8 cellular contexts compared by ENCODE assay signal in genomic region chr1:203271018-203271743, GRCh38. TPM values are rescaled to one million over a fixed set of nuclear protein-coding genes. Genes with fewer than 3 reads are reported as not detected.
DNase-seq lines count a peak whose midpoint lies in the region; ATAC-seq and TF ChIP-seq lines count a peak whose summit lies in the region.

No MANE protein-coding gene starts in this region.

- no peaks in the 10 kb centered on the region for H3K36me3 ChIP-seq in DND-41 (ENCODE audit: insufficient read depth, low read length)

- no peak overlapping the region for H3K27ac ChIP-seq in DND-41 (ENCODE audit: low read length)

- H3K27me3 ChIP-seq in DND-41 (ENCODE audit: insufficient read depth, low read length, poor library complexity) = no peaks in the 10 kb centered on the region

- H2AFZ ChIP-seq in DND-41 (ENCODE audit: low read depth, low read length) = no peak overlapping the region; the same call in 1 of the 2 replicates

- no peak overlapping the region for H3K4me3 ChIP-seq in DND-41 (ENCODE audit: low read depth in 1 of 2, low read length in 2 of 2)

- no peak overlapping the region for H3K4me2 ChIP-seq in DND-41 (ENCODE audit: insufficient read depth, low read length)

- no peaks in the 10 kb centered on the region for H3K79me2 ChIP-seq in DND-41 (ENCODE audit: insufficient read depth, low read length)

- H3K9me3 ChIP-seq in DND-41 (ENCODE audit: insufficient read depth, low read length, severe bottlenecking) = no peaks in the 10 kb centered on the region

- DNase-seq in DND-41 (peak; percentile 68), amniotic epithelial cell (ENCODE audit: low read depth) (peak; percentile 77), iris pigment epithelial cell (ENCODE audit: low read depth) (peak; percentile 87), GM19238 (ENCODE audit: insufficient read length, low spot score) (no peak), progenitor cell of endocrine pancreas (ENCODE audit: low spot score, unreplicated experiment) (no peak)
- DNase-seq in stimulated activated CD4-positive, alpha-beta T cell treated with anti-CD3 and anti-CD28 coated beads, Interleukin-4, amount 100 ng/mL, for 4 hours = peak; percentile 48 to 73

- no peak for TF ChIP-seq CTCF in DND-41 (IDR thresholded peaks at IDR 0.05; ENCODE audit: borderline replicate concordance, extremely low read depth, low read length, poor library complexity, severe bottlenecking)
- TF ChIP-seq CTCF in progenitor cell of endocrine pancreas (IDR thresholded peaks at IDR 0.05; ENCODE audit: unreplicated experiment) = no peak

- no peaks in the 10 kb centered on the region for H3K9me3 Mint-ChIP-seq in progenitor cell of endocrine pancreas (ENCODE audit: low read depth)

- no peak overlapping the region for H3K4me3 Mint-ChIP-seq in progenitor cell of endocrine pancreas (ENCODE audit: low read depth)

- H3K4me1 Mint-ChIP-seq in progenitor cell of endocrine pancreas (ENCODE audit: low read depth) = peaks cover 22% of the 10 kb centered on the region

- H4K20me1 ChIP-seq in DND-41 (ENCODE audit: insufficient read depth, low read length) = no peaks in the 10 kb centered on the region

- H3K4me1 ChIP-seq in DND-41 (ENCODE audit: insufficient read depth, low read length) = peaks cover 41% of the 10 kb centered on the region

- H3K27me3 Mint-ChIP-seq in progenitor cell of endocrine pancreas = no peaks in the 10 kb centered on the region

- H3K36me3 Mint-ChIP-seq in progenitor cell of endocrine pancreas (ENCODE audit: insufficient read depth) = no peaks in the 10 kb centered on the region

- no peak overlapping the region for H3K9ac ChIP-seq in DND-41 (ENCODE audit: low read depth, low read length)

- peak; percentile 53 for ATAC-seq in DND-41 (ENCODE audit: insufficient read depth, low read depth)
- ATAC-seq in HG03469 (IDR thresholded peaks at IDR 0.05; ENCODE audit: unreplicated experiment) = peak; percentile 27
- peak; percentile 85 for ATAC-seq in SK-N-SH treated with all-trans-retinoic acid at 6 μM for 48 hours

- H3K27ac Mint-ChIP-seq in progenitor cell of endocrine pancreas = no peak overlapping the region

TF ChIP-seq in SK-N-SH treated with all-trans-retinoic acid at 6 μM for 48 hours, 23 proteins besides CTCF, POLR2A, EP300 and RAD21:
- no peak for TF ChIP-seq ZNF70 (CRISPR knock-in tag; IDR thresholded peaks at IDR 0.05)
- no peak for TF ChIP-seq GLIS3 (CRISPR knock-in tag; IDR thresholded peaks at IDR 0.05)
- TF ChIP-seq ESRRG (CRISPR knock-in tag; IDR thresholded peaks at IDR 0.05) = no peak
- TF ChIP-seq ZFP30 (CRISPR knock-in tag; IDR thresholded peaks at IDR 0.05) = no peak
- TF ChIP-seq CREB5 (CRISPR knock-in tag; IDR thresholded peaks at IDR 0.05; ENCODE audit: low read depth) = no peak
- no peak for TF ChIP-seq ARNTL (CRISPR knock-in tag; IDR thresholded peaks at IDR 0.05; ENCODE audit: borderline replicate concordance, low read depth)
- TF ChIP-seq, protein P1, sequence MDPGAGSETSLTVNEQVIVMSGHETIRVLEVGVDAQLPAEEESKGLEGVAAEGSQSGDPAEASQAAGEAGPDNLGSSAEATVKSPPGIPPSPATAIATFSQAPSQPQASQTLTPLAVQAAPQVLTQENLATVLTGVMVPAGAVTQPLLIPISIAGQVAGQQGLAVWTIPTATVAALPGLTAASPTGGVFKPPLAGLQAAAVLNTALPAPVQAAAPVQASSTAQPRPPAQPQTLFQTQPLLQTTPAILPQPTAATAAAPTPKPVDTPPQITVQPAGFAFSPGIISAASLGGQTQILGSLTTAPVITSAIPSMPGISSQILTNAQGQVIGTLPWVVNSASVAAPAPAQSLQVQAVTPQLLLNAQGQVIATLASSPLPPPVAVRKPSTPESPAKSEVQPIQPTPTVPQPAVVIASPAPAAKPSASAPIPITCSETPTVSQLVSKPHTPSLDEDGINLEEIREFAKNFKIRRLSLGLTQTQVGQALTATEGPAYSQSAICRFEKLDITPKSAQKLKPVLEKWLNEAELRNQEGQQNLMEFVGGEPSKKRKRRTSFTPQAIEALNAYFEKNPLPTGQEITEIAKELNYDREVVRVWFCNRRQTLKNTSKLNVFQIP (CRISPR knock-in tag; IDR thresholded peaks at IDR 0.05; ENCODE audit: borderline replicate concordance, low read depth) = no peak
- no peak for TF ChIP-seq PPARA (CRISPR knock-in tag; IDR thresholded peaks at IDR 0.05; ENCODE audit: borderline replicate concordance)
- TF ChIP-seq CSDC2 (CRISPR knock-in tag; IDR thresholded peaks at IDR 0.05) = no peak
- no peak for TF ChIP-seq ZC3H10 (CRISPR knock-in tag; IDR thresholded peaks at IDR 0.05)
- no peak for TF ChIP-seq ZNF8 (CRISPR knock-in tag; IDR thresholded peaks at IDR 0.05)
- no peak for TF ChIP-seq ZNF565 (CRISPR knock-in tag; conservative IDR thresholded peaks at IDR 0.05; ENCODE audit: low read depth)
- no peak for TF ChIP-seq OSR1 (CRISPR knock-in tag; IDR thresholded peaks at IDR 0.05)
- TF ChIP-seq RARB (CRISPR knock-in tag; IDR thresholded peaks at IDR 0.05) = no peak
- TF ChIP-seq, protein P2, sequence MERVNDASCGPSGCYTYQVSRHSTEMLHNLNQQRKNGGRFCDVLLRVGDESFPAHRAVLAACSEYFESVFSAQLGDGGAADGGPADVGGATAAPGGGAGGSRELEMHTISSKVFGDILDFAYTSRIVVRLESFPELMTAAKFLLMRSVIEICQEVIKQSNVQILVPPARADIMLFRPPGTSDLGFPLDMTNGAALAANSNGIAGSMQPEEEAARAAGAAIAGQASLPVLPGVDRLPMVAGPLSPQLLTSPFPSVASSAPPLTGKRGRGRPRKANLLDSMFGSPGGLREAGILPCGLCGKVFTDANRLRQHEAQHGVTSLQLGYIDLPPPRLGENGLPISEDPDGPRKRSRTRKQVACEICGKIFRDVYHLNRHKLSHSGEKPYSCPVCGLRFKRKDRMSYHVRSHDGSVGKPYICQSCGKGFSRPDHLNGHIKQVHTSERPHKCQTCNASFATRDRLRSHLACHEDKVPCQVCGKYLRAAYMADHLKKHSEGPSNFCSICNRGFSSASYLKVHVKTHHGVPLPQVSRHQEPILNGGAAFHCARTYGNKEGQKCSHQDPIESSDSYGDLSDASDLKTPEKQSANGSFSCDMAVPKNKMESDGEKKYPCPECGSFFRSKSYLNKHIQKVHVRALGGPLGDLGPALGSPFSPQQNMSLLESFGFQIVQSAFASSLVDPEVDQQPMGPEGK (CRISPR knock-in tag; IDR thresholded peaks at IDR 0.05; ENCODE audit: borderline replicate concordance) = no peak
- TF ChIP-seq TOX (CRISPR knock-in tag; IDR thresholded peaks at IDR 0.05; ENCODE audit: borderline replicate concordance) = no peak
- TF ChIP-seq SNAI2 (CRISPR knock-in tag; IDR thresholded peaks at IDR 0.05) = no peak

RNA-seq across cellular contexts. Expression of gene BTG2, which starts 34.1 kb away (rescaled TPM):
- total RNA-seq in progenitor cell of endocrine pancreas = 103 and 110 TPM in 2 replicates

RNA-seq across cellular contexts. Expression of gene CHIT1, which starts 41.7 kb away (rescaled TPM):
- 0.14 and 0.95 TPM in 2 replicates for total RNA-seq in progenitor cell of endocrine pancreas

Comparison
In these comparisons a context has a peak if more than half of its experiments do, and no peak if none do; other contexts are left out.
1. ATAC-seq: peak in every context shown above with its lines; median percentile 85 in SK-N-SH treated with all-trans-retinoic acid at 6 μM for 48 hours; 53 in DND-41; 27 in HG03469.
2. DNase-seq: peak in DND-41 (single experiment), amniotic epithelial cell (single experiment), iris pigment epithelial cell (single experiment) and stimulated activated CD4-positive, alpha-beta T cell treated with anti-CD3 and anti-CD28 coated beads, Interleukin-4, amount 100 ng/mL, for 4 hours (2 of 2); none in GM19238 (single experiment) and progenitor cell of endocrine pancreas (single experiment).